In genomic region chr2:201256001-201256544, GRCh38 we compare ENCODE assay signal across 1 cellular context.
TF ChIP-seq lines count a peak whose summit lies in the region.

No MANE protein-coding gene starts in this region.

TF ChIP-seq in A549, 52 proteins besides CTCF, POLR2A, EP300 and RAD21 (continued from another document):
- no peak for TF ChIP-seq HMGXB4 (CRISPR knock-in tag; IDR thresholded peaks at IDR 0.05; ENCODE audit: borderline replicate concordance)
- TF ChIP-seq BCL3 (IDR thresholded peaks at IDR 0.05), result no peak
- no peak for TF ChIP-seq RARB (CRISPR knock-in tag; IDR thresholded peaks at IDR 0.05)
- TF ChIP-seq TFCP2L1 (CRISPR knock-in tag; IDR thresholded peaks at IDR 0.05), result no peak
- TF ChIP-seq NR3C1 (IDR thresholded peaks at IDR 0.05), result no peak
- TF ChIP-seq ATOH8 (CRISPR knock-in tag; IDR thresholded peaks at IDR 0.05; ENCODE audit: low read depth), result no peak
- TF ChIP-seq NPAS2 (CRISPR knock-in tag; IDR thresholded peaks at IDR 0.05; ENCODE audit: borderline replicate concordance), result no peak
- no peak for TF ChIP-seq FOSB (CRISPR knock-in tag; IDR thresholded peaks at IDR 0.05)
- TF ChIP-seq HOXA7 (CRISPR knock-in tag; IDR thresholded peaks at IDR 0.05), result no peak
- no peak for TF ChIP-seq FOSL2 (IDR thresholded peaks at IDR 0.05)
- no peak for TF ChIP-seq FOSL2 (CRISPR knock-in tag; IDR thresholded peaks at IDR 0.05)
- TF ChIP-seq CBX8 (IDR thresholded peaks at IDR 0.05), result no peak
- TF ChIP-seq TP53 (CRISPR knock-in tag; IDR thresholded peaks at IDR 0.05), result no peak
- TF ChIP-seq REST (IDR thresholded peaks at IDR 0.05), result no peak
- TF ChIP-seq CBX2 (IDR thresholded peaks at IDR 0.05; ENCODE audit: borderline replicate concordance, low read depth), result no peak
- TF ChIP-seq NFE2L2 (conservative IDR thresholded peaks at IDR 0.05; ENCODE audit: low read length), result no peak
TF ChIP-seq in A549: peak in this region for 0.
